In genomic region chr1:225836296-225836695, GRCh38 we compare ENCODE assay signal across 7 cellular contexts. TPM values are rescaled to one million over a fixed set of nuclear protein-coding genes. Genes with fewer than 3 reads are reported as not detected.
"Had no signal": no experiment of that assay in that cellular context is flagged by ENCODE, and none has a peak within 500 bp of the region (broad histone marks: within the 10 kb centered on the region; RNA-seq: fewer than 3 reads in every experiment).

No MANE protein-coding gene starts in this region.

RNA-seq across cellular contexts. Expression of gene LEFTY1, which starts 52.6 kb away (rescaled TPM):
- total RNA-seq: activated CD4-positive, alpha-beta T cell treated with anti-CD3 and anti-CD28 coated beads, Interleukin-2, amount 10 ng/mL, durations not matched to agents 7 days and 5 days; activated CD8-positive, alpha-beta T cell treated with anti-CD3 and anti-CD28 coated beads, Interleukin-2, amount 10 ng/mL, durations not matched to agents 7 days and 5 days; activated T-helper 2 cell treated with anti-CD3 and anti-CD28 coated beads, Interferon-gamma antibody, Interleukin-2, Interleukin-4, amounts not matched to agents 10 μg/mL and 5 μg/mL and 100 μg/mL, durations not matched to agents 14 hours and 24 hours and 36 hours; IMR-90; PC-3; Right ventricle myocardium inferior; SK-MEL-5 had no signal
- polyA plus RNA-seq: IMR-90 had no signal
